7 cellular contexts compared by ENCODE assay signal in genomic region chr17:28946239-28946638, GRCh38. TPM values are rescaled to one million over a fixed set of nuclear protein-coding genes. Genes with fewer than 3 reads are reported as not detected.
DNase-seq lines count a peak whose midpoint lies in the region; ATAC-seq, FAIRE-seq and TF ChIP-seq lines count a peak whose summit lies in the region.

No MANE protein-coding gene starts in this region.

- H3K4ac ChIP-seq in H9 (ENCODE audit: low read depth, low read length) = no peak overlapping the region

- H3K27me3 Mint-ChIP-seq in H9 (ENCODE audit: low read depth) (no peaks in the 10 kb centered on the region; the same call in 1 of the 2 replicates), WTC11 (ENCODE audit: low read depth) (no peaks in the 10 kb centered on the region)

- H3K56ac ChIP-seq in H9 (ENCODE audit: insufficient read length, low read depth, low read length) = no peak overlapping the region

- POLR2A ChIA-PET in WTC11 (lab: Charles Lee) = no interaction called here

- H2BK20ac ChIP-seq in H9 (ENCODE audit: low read depth, low read length, poor library complexity, severe bottlenecking) = no peak overlapping the region

- no peak overlapping the region for H2BK5ac ChIP-seq in H9 (ENCODE audit: insufficient read length, low read length)

- CTCF ChIA-PET in WTC11 (lab: Charles Lee) = interaction anchor here (5.5 kb wide), 1 partner anchor 170 kb away, joined by 39 read pairs; no protein-coding TSS in a partner anchor

- no peaks in the 10 kb centered on the region for H3K27me3 ChIP-seq in H9 (ENCODE audit: insufficient read depth, low read length)

- no peaks in the 10 kb centered on the region for H3K4me1 ChIP-seq in H9 (ENCODE audit: insufficient read depth, low read length)

- no peak overlapping the region for H4K8ac ChIP-seq in H9 (replicated peaks; ENCODE audit: insufficient read length, low read depth, low read length)

- no peak overlapping the region for H2BK12ac ChIP-seq in H9 (ENCODE audit: insufficient read length, low read depth, low read length)

- no peak overlapping the region for H3T11ph ChIP-seq in H9 (ENCODE audit: low read length)

- peak overlapping the region in 2 of 3 experiments; percentile 20 to 62; a peak in 2 of 7 replicates for H3K27ac Mint-ChIP-seq in H9
- peak overlapping the region; percentile 91 for H3K27ac Mint-ChIP-seq in WTC11

- peaks cover 18 to 69% (median 53%) of the 10 kb centered on the region in 3 experiments; a peak in 6 of 7 replicates for H3K36me3 Mint-ChIP-seq in H9 (ENCODE audit: insufficient read depth in 1 of 3, low read depth in 3 of 3)
- peaks cover 35% of the 10 kb centered on the region for H3K36me3 Mint-ChIP-seq in WTC11

- no peak overlapping the region for H4K5ac ChIP-seq in H9 (ENCODE audit: insufficient read length, low read depth, low read length)

- no peak overlapping the region for H3K23ac ChIP-seq in H9 (ENCODE audit: insufficient read length, low read depth, low read length)

- TF ChIP-seq CTCF in H9 (conservative IDR thresholded peaks at IDR 0.05) (no peak), WTC11 (IDR thresholded peaks at IDR 0.05) (no peak)

- TF ChIP-seq POLR2A in GM12892 (IDR thresholded peaks at IDR 0.05; ENCODE audit: low read depth, low read length) = no peak

- no peak overlapping the region for H3K14ac ChIP-seq in H9 (ENCODE audit: insufficient read depth, low read length)

- no peak overlapping the region for H2AK5ac ChIP-seq in H9 (ENCODE audit: insufficient read length, low read length)

- H3K9me3 ChIP-seq in H9 (ENCODE audit: control insufficient read depth, low read depth, low read length) = no peaks in the 10 kb centered on the region

- H2AFZ ChIP-seq in H9 (ENCODE audit: low read length) = no peak overlapping the region

- no peak overlapping the region for H2BK120ac ChIP-seq in H9 (ENCODE audit: low read depth, low read length, poor library complexity, severe bottlenecking)

- ATAC-seq in WTC11 = no peak
- no peak for ATAC-seq in esophagus mucosa
- no peak for ATAC-seq in GM18907 (IDR thresholded peaks at IDR 0.05; ENCODE audit: unreplicated experiment)

- H3K4me3 Mint-ChIP-seq in H9 = no peak overlapping the region
- no peak overlapping the region for H3K4me3 Mint-ChIP-seq in WTC11

- H3K23me2 ChIP-seq in H9 (ENCODE audit: insufficient read length, low read depth, low read length, poor library complexity, severe bottlenecking) = peaks cover 8% of the 10 kb centered on the region

- no peak overlapping the region for H2BK15ac ChIP-seq in H9 (ENCODE audit: low read depth, low read length)

- no peak overlapping the region for H3K18ac ChIP-seq in H9 (ENCODE audit: insufficient read length, low read depth, low read length)

- peaks cover 23 to 24% of the 10 kb centered on the region in 2 experiments for H3K4me1 Mint-ChIP-seq in H9
- peaks cover 28% of the 10 kb centered on the region for H3K4me1 Mint-ChIP-seq in WTC11

- FAIRE-seq in GM12892 (lab: Jason Lieb, UNC) = no peak

- DNase-seq in H9 (no peak), WTC11 (ENCODE audit: low spot score) (no peak), fibroblast of peridontal ligament (ENCODE audit: extremely low read depth) (peak; percentile 78), smooth muscle cell of the brain vasculature (ENCODE audit: low read depth, low spot score) (peak; percentile 71), GM12892 (ENCODE audit: insufficient read length) (no peak)

- no peaks in the 10 kb centered on the region for H4K20me1 ChIP-seq in H9 (ENCODE audit: control insufficient read depth, insufficient read depth, insufficient read length)

- H3K79me2 ChIP-seq in H9 (ENCODE audit: insufficient read depth, low read length) = peaks cover 63% of the 10 kb centered on the region

- H3K79me1 ChIP-seq in H9 (ENCODE audit: insufficient read depth, low read depth, low read length, poor library complexity, severe bottlenecking) = peaks cover 2% of the 10 kb centered on the region

- no CpG with 5 or more reads among the region's 4 CpGs for WGBS in H9 (ENCODE audit: extremely low coverage, insufficient read length, low lambda C conversion rate)

- H3K9me3 Mint-ChIP-seq in H9 (no peaks in the 10 kb centered on the region), WTC11 (no peaks in the 10 kb centered on the region)

- H4K91ac ChIP-seq in H9 (ENCODE audit: insufficient read length, low read depth, low read length) = no peak overlapping the region

- H3K27ac ChIP-seq in H9 (ENCODE audit: insufficient read length, low read depth, low read length) = no peak overlapping the region

- no peak overlapping the region for H3K9ac ChIP-seq in H9 (ENCODE audit: extremely low read depth, insufficient read length, low read length)

- H3K4me2 ChIP-seq in H9 (ENCODE audit: insufficient read depth, insufficient read length, low read length) = no peak overlapping the region

TF ChIP-seq in WTC11, 78 proteins besides CTCF, POLR2A, EP300 and RAD21 (continues in another document):
- TF ChIP-seq EMX1 (CRISPR knock-in tag; IDR thresholded peaks at IDR 0.05) = no peak
- no peak for TF ChIP-seq ZNF671 (CRISPR knock-in tag; IDR thresholded peaks at IDR 0.05)
- no peak for TF ChIP-seq E2F1 (CRISPR knock-in tag; IDR thresholded peaks at IDR 0.05)
- TF ChIP-seq, protein P1, sequence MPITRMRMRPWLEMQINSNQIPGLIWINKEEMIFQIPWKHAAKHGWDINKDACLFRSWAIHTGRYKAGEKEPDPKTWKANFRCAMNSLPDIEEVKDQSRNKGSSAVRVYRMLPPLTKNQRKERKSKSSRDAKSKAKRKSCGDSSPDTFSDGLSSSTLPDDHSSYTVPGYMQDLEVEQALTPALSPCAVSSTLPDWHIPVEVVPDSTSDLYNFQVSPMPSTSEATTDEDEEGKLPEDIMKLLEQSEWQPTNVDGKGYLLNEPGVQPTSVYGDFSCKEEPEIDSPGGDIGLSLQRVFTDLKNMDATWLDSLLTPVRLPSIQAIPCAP (CRISPR knock-in tag; IDR thresholded peaks at IDR 0.05) = no peak
- TF ChIP-seq, protein P2, sequence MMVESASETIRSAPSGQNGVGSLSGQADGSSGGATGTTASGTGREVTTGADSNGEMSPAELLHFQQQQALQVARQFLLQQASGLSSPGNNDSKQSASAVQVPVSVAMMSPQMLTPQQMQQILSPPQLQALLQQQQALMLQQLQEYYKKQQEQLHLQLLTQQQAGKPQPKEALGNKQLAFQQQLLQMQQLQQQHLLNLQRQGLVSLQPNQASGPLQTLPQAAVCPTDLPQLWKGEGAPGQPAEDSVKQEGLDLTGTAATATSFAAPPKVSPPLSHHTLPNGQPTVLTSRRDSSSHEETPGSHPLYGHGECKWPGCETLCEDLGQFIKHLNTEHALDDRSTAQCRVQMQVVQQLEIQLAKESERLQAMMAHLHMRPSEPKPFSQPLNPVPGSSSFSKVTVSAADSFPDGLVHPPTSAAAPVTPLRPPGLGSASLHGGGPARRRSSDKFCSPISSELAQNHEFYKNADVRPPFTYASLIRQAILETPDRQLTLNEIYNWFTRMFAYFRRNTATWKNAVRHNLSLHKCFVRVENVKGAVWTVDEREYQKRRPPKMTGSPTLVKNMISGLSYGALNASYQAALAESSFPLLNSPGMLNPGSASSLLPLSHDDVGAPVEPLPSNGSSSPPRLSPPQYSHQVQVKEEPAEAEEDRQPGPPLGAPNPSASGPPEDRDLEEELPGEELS (CRISPR knock-in tag; IDR thresholded peaks at IDR 0.05) = no peak
- no peak for TF ChIP-seq FOXP1 (CRISPR knock-in tag; IDR thresholded peaks at IDR 0.05; ENCODE audit: borderline replicate concordance)
- TF ChIP-seq RELA (CRISPR knock-in tag; IDR thresholded peaks at IDR 0.05; ENCODE audit: borderline replicate concordance) = no peak
- TF ChIP-seq, protein P3, sequence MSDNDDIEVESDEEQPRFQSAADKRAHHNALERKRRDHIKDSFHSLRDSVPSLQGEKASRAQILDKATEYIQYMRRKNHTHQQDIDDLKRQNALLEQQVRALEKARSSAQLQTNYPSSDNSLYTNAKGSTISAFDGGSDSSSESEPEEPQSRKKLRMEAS (CRISPR knock-in tag; IDR thresholded peaks at IDR 0.05) = no peak

RNA-seq across cellular contexts. Expression of gene PHF12, which starts 5.1 kb away (rescaled TPM):
- total RNA-seq in H9 (2021) (62.1 and 68.5 TPM in 2 replicates), WTC11 (2021) (57.7 to 69.8 TPM (median 61.3 TPM) in 3 replicates), esophagus mucosa (14.2 TPM)
- polyA plus RNA-seq in GM12892 (2012; ENCODE audit: missing spikeins) = 18.2 TPM

RNA-seq across cellular contexts. Expression of gene DHRS13, which starts 43.4 kb away (rescaled TPM):
- total RNA-seq in H9 (2021) (28.6 and 29.6 TPM in 2 replicates), WTC11 (2021) (26.5 to 29.5 TPM (median 28.5 TPM) in 3 replicates), esophagus mucosa (10.0 TPM)
- 5.9 TPM for polyA plus RNA-seq in GM12892 (2012; ENCODE audit: missing spikeins)

RNA-seq across cellular contexts. Expression of gene FLOT2, which starts 48.7 kb away (rescaled TPM):
- total RNA-seq in H9 (2021) = 173 and 185 TPM in 2 replicates
- total RNA-seq in WTC11 (2021) = 139 to 153 TPM (median 144 TPM) in 3 replicates
- 111 TPM for total RNA-seq in esophagus mucosa
- polyA plus RNA-seq in GM12892 (2012; ENCODE audit: missing spikeins) = 38.4 TPM

RNA-seq across cellular contexts. Expression of gene SEZ6, which starts 59.6 kb away (rescaled TPM):
- total RNA-seq in H9 (2021) (1.8 and 2.8 TPM in 2 replicates), WTC11 (2021) (1.4 to 3.0 TPM (median 1.6 TPM) in 3 replicates), esophagus mucosa (not detected)
- polyA plus RNA-seq in GM12892 (2012; ENCODE audit: missing spikeins) = 0.89 TPM

Comparison
In these comparisons a context has a peak if more than half of its experiments do, and no peak if none do; other contexts are left out.
1. DNase-seq: peak in fibroblast of peridontal ligament (single experiment) and smooth muscle cell of the brain vasculature (single experiment); none in H9 (single experiment), WTC11 (single experiment) and GM12892 (single experiment).